ENCODE assay signal across 8 cellular contexts in the genomic region with DNA sequence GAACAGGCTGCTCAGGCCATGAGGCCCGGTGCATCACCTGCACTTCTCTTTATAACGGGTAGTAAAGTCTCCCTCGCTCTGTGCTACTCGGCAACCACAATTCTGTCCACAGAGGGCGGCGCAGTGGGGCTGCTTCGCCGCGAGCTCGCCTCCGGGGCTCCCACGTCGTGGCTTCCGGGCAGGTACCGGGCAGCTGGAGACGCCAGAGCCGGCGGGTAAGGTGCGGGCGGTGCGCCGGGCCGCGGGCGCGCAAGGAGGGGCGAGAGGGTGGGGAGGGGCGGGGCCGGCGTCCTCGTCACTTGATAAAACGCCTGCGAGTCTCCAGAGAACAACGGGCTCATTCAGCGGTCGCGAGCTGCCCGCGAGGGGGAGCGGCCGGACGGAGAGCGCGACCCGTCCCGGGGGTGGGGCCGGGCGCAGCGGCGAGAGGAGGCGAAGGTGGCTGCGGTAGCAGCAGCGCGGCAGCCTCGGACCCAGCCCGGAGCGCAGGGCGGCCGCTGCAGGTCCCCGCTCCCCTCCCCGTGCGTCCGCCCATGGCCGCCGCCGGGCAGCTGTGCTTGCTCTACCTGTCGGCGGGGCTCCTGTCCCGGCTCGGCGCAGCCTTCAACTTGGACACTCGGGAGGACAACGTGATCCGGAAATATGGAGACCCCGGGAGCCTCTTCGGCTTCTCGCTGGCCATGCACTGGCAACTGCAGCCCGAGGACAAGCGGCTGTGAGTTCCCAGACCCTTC. TPM values are rescaled to one million over a fixed set of nuclear protein-coding genes. Genes with fewer than 3 reads are reported as not detected.
DNase-seq lines count a peak whose midpoint lies in the region; ATAC-seq and TF ChIP-seq lines count a peak whose summit lies in the region.

Gene ITGA6, plus strand, starts transcription at position 331 of the 734 bp plus-strand sequence.

- peaks cover 8% of the 10 kb centered on the region; the same call in 1 of the 2 replicates for H3K27me3 ChIP-seq in iPS-20b (ENCODE audit: insufficient read depth, low read length)
- peaks cover 16% of the 10 kb centered on the region for H3K27me3 ChIP-seq in skeletal muscle satellite cell (ENCODE audit: control insufficient read depth, insufficient read depth, low read length)

- peak within 1 kb of the TSS; percentile 99 for H3K4me2 ChIP-seq in skeletal muscle satellite cell (ENCODE audit: low read length)

- H3K4me1 ChIP-seq in iPS-20b (ENCODE audit: insufficient read depth, low read length) (peaks cover 38% of the 10 kb centered on the region), skeletal muscle satellite cell (ENCODE audit: control insufficient read depth, insufficient read depth, low read length) (peaks cover 5% of the 10 kb centered on the region)

- no peak for ATAC-seq in GM21737 (IDR thresholded peaks at IDR 0.05; ENCODE audit: unreplicated experiment)

- no peaks in the 10 kb centered on the region for H3K9me3 ChIP-seq in iPS-20b (ENCODE audit: insufficient read depth, low read depth, low read length)
- no peaks in the 10 kb centered on the region for H3K9me3 ChIP-seq in skeletal muscle satellite cell (replicated peaks; ENCODE audit: low read length)

- H3K27ac ChIP-seq in iPS-20b (ENCODE audit: low read length) = no peak within 1 kb of the TSS

- H3K9ac ChIP-seq in iPS-20b (ENCODE audit: low read depth, low read length) (peak within 1 kb of the TSS; percentile 84; the same call in 1 of the 2 replicates), skeletal muscle satellite cell (ENCODE audit: low read depth, low read length) (peak within 1 kb of the TSS; percentile 73)

- in situ Hi-C loops in T47D (cut with HindIII; ENCODE audit: low pct_unique_long_range_greater_than_20kb, low sequenced_read_pairs) = no loop called here

- H3K4me3 ChIP-seq in WI38 (ENCODE audit: low read depth, low read length) (peak within 1 kb of the TSS; percentile 81), iPS-20b (ENCODE audit: low read length) (peak within 1 kb of the TSS; percentile 93), skeletal muscle satellite cell (ENCODE audit: low read length) (peak within 1 kb of the TSS; percentile 87)

- TF ChIP-seq CTCF in WI38 (IDR thresholded peaks at IDR 0.05; ENCODE audit: low read depth, low read length) = no peak

- peaks cover 3% of the 10 kb centered on the region; the same call in 1 of the 2 replicates for H3K36me3 ChIP-seq in iPS-20b (ENCODE audit: insufficient read depth, low read depth, low read length)
- no peaks in the 10 kb centered on the region for H3K36me3 ChIP-seq in skeletal muscle satellite cell (ENCODE audit: insufficient read depth, low read length)

- DNase-seq in NCI-H1436 (lab: John Stamatoyannopoulos, UW) (peak; percentile 76), NCI-H1436 treated with DMSO at 0.1 percent for 48 hours (lab: John Stamatoyannopoulos, UW) (no peak), NCI-H2029 (lab: John Stamatoyannopoulos, UW) (peak; percentile 9), T47D (ENCODE audit: low read depth in 1 of 2, low spot score in 1 of 2) (peak; percentile 69 to 78)

RNA-seq across cellular contexts. Expression of gene ITGA6, which starts in this region (rescaled TPM):
- 3.3 and 31.9 TPM in 2 replicates for total RNA-seq in skeletal muscle satellite cell (2012; rRNA removed)
